ENCODE assay signal across 16 cellular contexts in genomic region chr7:47604496-47604890, GRCh38. TPM values are rescaled to one million over a fixed set of nuclear protein-coding genes. Genes with fewer than 3 reads are reported as not detected.
A peak's percentile ranks its signal among the peaks of the same experiment; 100 is the strongest.
DNase-seq lines count a peak whose midpoint lies in the region; ATAC-seq, FAIRE-seq and TF ChIP-seq lines count a peak whose summit lies in the region.
"Had no signal": no experiment of that assay in that cellular context is flagged by ENCODE, and none has a peak within 500 bp of the region (broad histone marks: within the 10 kb centered on the region; RNA-seq: fewer than 3 reads in every experiment).

No MANE protein-coding gene starts in this region.

- intact Hi-C loops in Right ventricle myocardium superior (cut with DNase I) = no loop called here
- intact Hi-C loops in cardiac septum (cut with DNase I) = no loop called here
- intact Hi-C loops in left ventricle myocardium superior (cut with micrococcal nuclease) = no loop called here
- intact Hi-C loops in pancreas (cut with DNase I) = no loop called here
- intact Hi-C loops in CD14-positive monocyte (cut with micrococcal nuclease) = loop anchor here in 1 of 2 donors (5.0 kb wide), 1 partner anchor 68 kb away; no protein-coding TSS in a partner anchor

- CTCF ChIA-PET in activated CD4-positive, alpha-beta memory T cell treated with anti-CD3 and anti-CD28 coated beads, Interleukin-2, amount 10 ng/mL, durations not matched to agents 7 days and 5 days (lab: Charles Lee) = no interaction called here

- peak; percentile 23 for ATAC-seq in Right ventricle myocardium superior (ENCODE audit: poor library complexity)
- peak; percentile 39 for ATAC-seq in left ventricle myocardium superior
- ATAC-seq in pancreas = peak in 3 of 4 donors; percentile 8 to 17 (median 15)
- ATAC-seq: activated CD4-positive, CD25-positive, alpha-beta regulatory T cell treated with anti-CD3 and anti-CD28 coated beads, Interleukin-2, amount 50 U/mL, for 24 hours had no signal

- no peaks in the 10 kb centered on the region for H3K36me3 Mint-ChIP-seq in CD14-positive monocyte
- H3K36me3 Mint-ChIP-seq in activated CD4-positive, alpha-beta memory T cell treated with anti-CD3 and anti-CD28 coated beads, Interleukin-2, amount 10 ng/mL, durations not matched to agents 7 days and 5 days (ENCODE audit: low read depth) = no peaks in the 10 kb centered on the region
- H3K36me3 Mint-ChIP-seq: activated naive CD4-positive, alpha-beta T cell treated with anti-CD3 and anti-CD28 coated beads, Interleukin-2, amount 50 U/mL, for 24 hours; CD4-positive, CD25-positive, alpha-beta regulatory T cell had no signal

- H3K27me3 Mint-ChIP-seq in CD14-positive monocyte (ENCODE audit: low read depth in 3 of 3) = peaks cover 0 to 4% (median 2%) of the 10 kb centered on the region in 3 donors
- no peaks in the 10 kb centered on the region for H3K27me3 Mint-ChIP-seq in activated CD4-positive, alpha-beta memory T cell treated with anti-CD3 and anti-CD28 coated beads, Interleukin-2, amount 10 ng/mL, durations not matched to agents 7 days and 5 days
- H3K27me3 Mint-ChIP-seq: CD4-positive, CD25-positive, alpha-beta regulatory T cell had no signal

- no peaks in the 10 kb centered on the region for H3K27me3 ChIP-seq in pancreas

- H3K9me3 Mint-ChIP-seq in CD14-positive monocyte = peaks cover 0 to 5% (median 2%) of the 10 kb centered on the region in 7 donors
- H3K9me3 Mint-ChIP-seq in activated CD4-positive, alpha-beta memory T cell treated with anti-CD3 and anti-CD28 coated beads, Interleukin-2, amount 10 ng/mL, durations not matched to agents 7 days and 5 days = no peaks in the 10 kb centered on the region

- no peak overlapping the region for H3K4me3 Mint-ChIP-seq in CD14-positive monocyte
- H3K4me3 Mint-ChIP-seq in activated CD4-positive, alpha-beta memory T cell treated with anti-CD3 and anti-CD28 coated beads, Interleukin-2, amount 10 ng/mL, durations not matched to agents 7 days and 5 days = no peak overlapping the region
- H3K4me3 Mint-ChIP-seq: activated naive CD4-positive, alpha-beta T cell treated with anti-CD3 and anti-CD28 coated beads, Interleukin-2, amount 50 U/mL, for 24 hours; CD4-positive, CD25-positive, alpha-beta regulatory T cell had no signal

- H3K27ac Mint-ChIP-seq in CD14-positive monocyte = peak overlapping the region in 1 of 7 donors; percentile 11
- no peak overlapping the region for H3K27ac Mint-ChIP-seq in activated CD4-positive, alpha-beta memory T cell treated with anti-CD3 and anti-CD28 coated beads, Interleukin-2, amount 10 ng/mL, durations not matched to agents 7 days and 5 days
- H3K27ac Mint-ChIP-seq: activated naive CD4-positive, alpha-beta T cell treated with anti-CD3 and anti-CD28 coated beads, Interleukin-2, amount 50 U/mL, for 24 hours; CD4-positive, CD25-positive, alpha-beta regulatory T cell had no signal

- peaks cover 13 to 27% (median 23%) of the 10 kb centered on the region in 3 donors for H3K4me1 ChIP-seq in pancreas

- H3K4me3 ChIP-seq in pancreas = no peak overlapping the region

- TF ChIP-seq CTCF in pancreas (IDR thresholded peaks at IDR 0.05) (no peak), CD14-positive monocyte (IDR thresholded peaks at IDR 0.05) (no peak)

- 54 to 60% methylated on average over 3 of the region's 3 CpGs for WGBS in pancreas, 2 donors

- peak overlapping the region; percentile 25 to 65 (median 50) for H3K27ac ChIP-seq in pancreas
- H3K27ac ChIP-seq: 22Rv1 had no signal

- H3K9me3 ChIP-seq in pancreas = no peaks in the 10 kb centered on the region

- H3K36me3 ChIP-seq in pancreas = no peaks in the 10 kb centered on the region

- DNase-seq in Right ventricle myocardium superior (no peak), cardiac septum (ENCODE audit: low spot score) (no peak), left ventricle myocardium superior (no peak), pancreas (no peak), CD14-positive monocyte (ENCODE audit: low spot score) (no peak), NCI-H82 treated with DMSO at 0.1 percent for 48 hours (lab: John Stamatoyannopoulos, UW; ENCODE audit: unreplicated experiment) (no peak)
- no peak for DNase-seq in activated CD4-positive, alpha-beta memory T cell treated with anti-CD3 and anti-CD28 coated beads, Interleukin-2, amount 10 ng/mL, durations not matched to agents 7 days and 5 days
- DNase-seq in activated effector memory CD4-positive, alpha-beta T cell treated with anti-CD3 and anti-CD28 coated beads, Interleukin-2, amount 50 U/mL, for 16 hours = no peak
- DNase-seq: CD4-positive, CD25-positive, alpha-beta regulatory T cell; NCI-H1694; stimulated activated CD4-positive, alpha-beta T cell treated with anti-CD3 and anti-CD28 coated beads, Interleukin-12 subunit alpha, Interleukin-12 subunit beta, amount 100 ng/mL, for 4 hours; T-helper 2 cell had no signal

- H3K4me1 Mint-ChIP-seq in CD14-positive monocyte = peaks cover 45% of the 10 kb centered on the region
- no peaks in the 10 kb centered on the region for H3K4me1 Mint-ChIP-seq in activated CD4-positive, alpha-beta memory T cell treated with anti-CD3 and anti-CD28 coated beads, Interleukin-2, amount 10 ng/mL, durations not matched to agents 7 days and 5 days
- H3K4me1 Mint-ChIP-seq: activated naive CD4-positive, alpha-beta T cell treated with anti-CD3 and anti-CD28 coated beads, Interleukin-2, amount 50 U/mL, for 24 hours had no signal

- FAIRE-seq in pancreas (lab: Jason Lieb, UNC) = no peak
- FAIRE-seq: GM12891 had no signal

- POLR2A ChIA-PET in activated CD4-positive, alpha-beta memory T cell treated with anti-CD3 and anti-CD28 coated beads, Interleukin-2, amount 10 ng/mL, durations not matched to agents 7 days and 5 days (lab: Charles Lee) = no interaction called here

RNA-seq across cellular contexts. Expression of gene TNS3, which starts 22.6 kb away (rescaled TPM):
- total RNA-seq in Right ventricle myocardium superior (43.2 TPM), cardiac septum (29.0 TPM), left ventricle myocardium superior (42.4 TPM), pancreas (100 to 1,000 TPM in 2 of 6 donors, 10 to 100 TPM in 4; 84.0 to 125 (median 97.5) TPM)
- polyA plus RNA-seq in pancreas (10 to 100 TPM; 28.0 to 37.5 TPM), CD14-positive monocyte (1 to 10 TPM; 5.2 to 7.9 TPM)
- total RNA-seq in activated CD4-positive, alpha-beta memory T cell treated with anti-CD3 and anti-CD28 coated beads, Interleukin-2, amount 10 ng/mL, durations not matched to agents 7 days and 5 days = under 1 TPM; 0.15 to 0.18 TPM
- polyA plus RNA-seq: CD4-positive, CD25-positive, alpha-beta regulatory T cell had no signal

Comparison
In these comparisons a context has a peak if more than half of its experiments do, and no peak if none do; other contexts are left out.
1. RNA of gene TNS3, which starts 22.6 kb away (total RNA-seq): 84.0 to 125 TPM in pancreas, 43.2 TPM in Right ventricle myocardium superior (single experiment), 42.4 TPM in left ventricle myocardium superior (single experiment) and 29.0 TPM in cardiac septum (single experiment); 0.15 to 0.18 TPM in activated CD4-positive, alpha-beta memory T cell treated with anti-CD3 and anti-CD28 coated beads, Interleukin-2, amount 10 ng/mL, durations not matched to agents 7 days and 5 days; every median in the first group is over 10 times any median in the second.
2. Peak in every context shown above with its lines, with median percentiles within 50 percentile points of each other: ATAC-seq.